Comparison of ENCODE assay signal across 1 cellular context in the genomic region with DNA sequence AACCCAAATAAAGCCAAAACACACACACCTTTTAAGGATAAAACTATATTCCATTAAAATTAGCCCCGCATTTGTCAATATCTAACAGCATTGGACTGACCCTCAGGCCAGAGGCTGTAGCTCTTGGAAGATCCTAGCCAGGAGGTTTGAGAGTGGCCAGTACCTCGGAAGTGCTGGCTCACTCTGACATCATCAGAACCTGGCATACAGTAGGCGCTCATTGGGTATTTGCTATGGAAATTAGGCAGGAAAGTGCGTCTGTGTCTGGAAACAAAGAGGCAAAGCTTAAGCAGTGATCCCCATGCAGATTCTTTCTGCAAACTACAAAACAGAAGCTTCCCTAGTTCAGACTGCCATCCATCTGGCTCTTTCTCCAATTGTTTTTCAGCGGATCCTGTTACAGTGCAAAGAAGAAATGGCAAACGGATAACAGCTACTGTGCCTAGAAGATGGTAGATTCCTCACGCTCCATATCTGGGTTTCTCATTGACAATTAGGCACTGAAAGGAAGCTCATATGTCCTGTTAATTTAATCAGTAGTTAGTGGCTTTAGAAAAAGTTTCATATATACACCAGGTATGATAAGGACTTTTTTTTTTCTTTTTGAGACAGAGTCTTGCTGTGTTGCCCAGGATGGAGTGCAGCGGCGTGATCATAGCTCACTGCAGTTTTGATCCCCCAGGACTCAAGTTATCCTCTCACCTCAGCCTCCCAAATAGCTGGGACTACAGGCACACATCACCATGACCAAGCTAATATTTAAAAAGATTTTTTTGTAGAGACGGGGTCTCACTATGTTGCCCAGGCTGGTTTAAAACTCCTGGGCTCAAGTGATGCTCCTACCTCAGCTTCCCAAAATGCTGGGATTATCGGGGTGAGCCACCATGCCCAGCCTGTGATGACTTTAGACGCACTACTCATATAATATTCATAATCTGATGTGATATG.
A peak's percentile ranks its signal among the peaks of the same experiment; 100 is the strongest.
TF ChIP-seq lines count a peak whose summit lies in the region.

No MANE protein-coding gene starts in this region.

TF ChIP-seq in K562, 482 proteins besides CTCF, POLR2A, EP300 and RAD21 (continued from another document):
- TF ChIP-seq ILF3 (IDR thresholded peaks at IDR 0.05; ENCODE audit: borderline replicate concordance) (no peak), ZNF316 (IDR thresholded peaks at IDR 0.05) (peak; percentile 83), MEIS2 (IDR thresholded peaks at IDR 0.05; ENCODE audit: partially characterized antibody) (no peak), TEAD2 (tag; IDR thresholded peaks at IDR 0.05) (no peak), HMGN3 (IDR thresholded peaks at IDR 0.05; ENCODE audit: borderline replicate concordance, extremely low read depth, insufficient read length, low read depth, low read length) (no peak), TFAM (CRISPR knock-in tag; conservative IDR thresholded peaks at IDR 0.05) (no peak), DIDO1 (tag; IDR thresholded peaks at IDR 0.05; ENCODE audit: low read depth) (no peak), ZNF232 (CRISPR knock-in tag; IDR thresholded peaks at IDR 0.05) (no peak), ZSCAN29 (IDR thresholded peaks at IDR 0.05) (no peak), BRD4 (IDR thresholded peaks at IDR 0.05) (no peak), AFF4 (CRISPR knock-in tag; IDR thresholded peaks at IDR 0.05) (no peak), GATAD2A (IDR thresholded peaks at IDR 0.05) (no peak; the same call in 1 of the 2 replicates), MAFK (IDR thresholded peaks at IDR 0.05; ENCODE audit: low read length) (peak; percentile 60; the same call in 1 of the 2 replicates), IRF2 (CRISPR knock-in tag; IDR thresholded peaks at IDR 0.05) (no peak), ZNF695 (CRISPR knock-in tag; IDR thresholded peaks at IDR 0.05) (no peak), ZNF146 (CRISPR knock-in tag; IDR thresholded peaks at IDR 0.05; ENCODE audit: unreplicated experiment) (no peak), ZNF395 (CRISPR knock-in tag; IDR thresholded peaks at IDR 0.05) (no peak), ZBTB12 (CRISPR knock-in tag; IDR thresholded peaks at IDR 0.05) (0 out of 2 replicates have a peak, but pooled peaks have one; percentile 11), NBN (IDR thresholded peaks at IDR 0.05; ENCODE audit: low read depth) (0 out of 2 replicates have a peak, but pooled peaks have one; percentile 21), RAD51 (IDR thresholded peaks at IDR 0.05; ENCODE audit: borderline replicate concordance, low read depth) (no peak), TFE3 (CRISPR knock-in tag; IDR thresholded peaks at IDR 0.05) (no peak), ZNF311 (CRISPR knock-in tag; IDR thresholded peaks at IDR 0.05) (no peak), NCOA2 (IDR thresholded peaks at IDR 0.05; ENCODE audit: partially characterized antibody in 2 of 2) (no peak), KLF16 (IDR thresholded peaks at IDR 0.05) (no peak)
- TF ChIP-seq, protein P1, sequence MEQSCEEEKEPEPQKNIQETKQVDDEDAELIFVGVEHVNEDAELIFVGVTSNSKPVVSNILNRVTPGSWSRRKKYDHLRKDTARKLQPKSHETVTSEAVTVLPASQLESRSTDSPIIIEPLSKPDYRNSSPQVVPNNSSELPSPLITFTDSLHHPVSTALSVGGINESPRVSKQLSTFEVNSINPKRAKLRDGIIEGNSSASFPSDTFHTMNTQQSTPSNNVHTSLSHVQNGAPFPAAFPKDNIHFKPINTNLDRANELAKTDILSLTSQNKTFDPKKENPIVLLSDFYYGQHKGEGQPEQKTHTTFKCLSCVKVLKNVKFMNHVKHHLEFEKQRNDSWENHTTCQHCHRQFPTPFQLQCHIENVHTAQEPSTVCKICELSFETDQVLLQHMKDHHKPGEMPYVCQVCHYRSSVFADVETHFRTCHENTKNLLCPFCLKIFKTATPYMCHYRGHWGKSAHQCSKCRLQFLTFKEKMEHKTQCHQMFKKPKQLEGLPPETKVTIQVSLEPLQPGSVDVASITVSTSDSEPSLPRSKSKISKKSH (CRISPR knock-in tag; IDR thresholded peaks at IDR 0.05): no peak
- TF ChIP-seq, protein P2, sequence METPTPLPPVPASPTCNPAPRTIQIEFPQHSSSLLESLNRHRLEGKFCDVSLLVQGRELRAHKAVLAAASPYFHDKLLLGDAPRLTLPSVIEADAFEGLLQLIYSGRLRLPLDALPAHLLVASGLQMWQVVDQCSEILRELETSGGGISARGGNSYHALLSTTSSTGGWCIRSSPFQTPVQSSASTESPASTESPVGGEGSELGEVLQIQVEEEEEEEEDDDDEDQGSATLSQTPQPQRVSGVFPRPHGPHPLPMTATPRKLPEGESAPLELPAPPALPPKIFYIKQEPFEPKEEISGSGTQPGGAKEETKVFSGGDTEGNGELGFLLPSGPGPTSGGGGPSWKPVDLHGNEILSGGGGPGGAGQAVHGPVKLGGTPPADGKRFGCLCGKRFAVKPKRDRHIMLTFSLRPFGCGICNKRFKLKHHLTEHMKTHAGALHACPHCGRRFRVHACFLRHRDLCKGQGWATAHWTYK (CRISPR knock-in tag; IDR thresholded peaks at IDR 0.05): no peak
- TF ChIP-seq, protein P3, sequence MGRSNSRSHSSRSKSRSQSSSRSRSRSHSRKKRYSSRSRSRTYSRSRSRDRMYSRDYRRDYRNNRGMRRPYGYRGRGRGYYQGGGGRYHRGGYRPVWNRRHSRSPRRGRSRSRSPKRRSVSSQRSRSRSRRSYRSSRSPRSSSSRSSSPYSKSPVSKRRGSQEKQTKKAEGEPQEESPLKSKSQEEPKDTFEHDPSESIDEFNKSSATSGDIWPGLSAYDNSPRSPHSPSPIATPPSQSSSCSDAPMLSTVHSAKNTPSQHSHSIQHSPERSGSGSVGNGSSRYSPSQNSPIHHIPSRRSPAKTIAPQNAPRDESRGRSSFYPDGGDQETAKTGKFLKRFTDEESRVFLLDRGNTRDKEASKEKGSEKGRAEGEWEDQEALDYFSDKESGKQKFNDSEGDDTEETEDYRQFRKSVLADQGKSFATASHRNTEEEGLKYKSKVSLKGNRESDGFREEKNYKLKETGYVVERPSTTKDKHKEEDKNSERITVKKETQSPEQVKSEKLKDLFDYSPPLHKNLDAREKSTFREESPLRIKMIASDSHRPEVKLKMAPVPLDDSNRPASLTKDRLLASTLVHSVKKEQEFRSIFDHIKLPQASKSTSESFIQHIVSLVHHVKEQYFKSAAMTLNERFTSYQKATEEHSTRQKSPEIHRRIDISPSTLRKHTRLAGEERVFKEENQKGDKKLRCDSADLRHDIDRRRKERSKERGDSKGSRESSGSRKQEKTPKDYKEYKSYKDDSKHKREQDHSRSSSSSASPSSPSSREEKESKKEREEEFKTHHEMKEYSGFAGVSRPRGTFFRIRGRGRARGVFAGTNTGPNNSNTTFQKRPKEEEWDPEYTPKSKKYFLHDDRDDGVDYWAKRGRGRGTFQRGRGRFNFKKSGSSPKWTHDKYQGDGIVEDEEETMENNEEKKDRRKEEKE (IDR thresholded peaks at IDR 0.05; ENCODE audit: borderline replicate concordance in 1 of 2, control insufficient read depth in 1 of 2, low read depth in 2 of 2, low read length in 1 of 2): no peak
- TF ChIP-seq, protein P4, sequence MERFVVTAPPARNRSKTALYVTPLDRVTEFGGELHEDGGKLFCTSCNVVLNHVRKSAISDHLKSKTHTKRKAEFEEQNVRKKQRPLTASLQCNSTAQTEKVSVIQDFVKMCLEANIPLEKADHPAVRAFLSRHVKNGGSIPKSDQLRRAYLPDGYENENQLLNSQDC (CRISPR knock-in tag; IDR thresholded peaks at IDR 0.05): no peak
- TF ChIP-seq, protein P5, sequence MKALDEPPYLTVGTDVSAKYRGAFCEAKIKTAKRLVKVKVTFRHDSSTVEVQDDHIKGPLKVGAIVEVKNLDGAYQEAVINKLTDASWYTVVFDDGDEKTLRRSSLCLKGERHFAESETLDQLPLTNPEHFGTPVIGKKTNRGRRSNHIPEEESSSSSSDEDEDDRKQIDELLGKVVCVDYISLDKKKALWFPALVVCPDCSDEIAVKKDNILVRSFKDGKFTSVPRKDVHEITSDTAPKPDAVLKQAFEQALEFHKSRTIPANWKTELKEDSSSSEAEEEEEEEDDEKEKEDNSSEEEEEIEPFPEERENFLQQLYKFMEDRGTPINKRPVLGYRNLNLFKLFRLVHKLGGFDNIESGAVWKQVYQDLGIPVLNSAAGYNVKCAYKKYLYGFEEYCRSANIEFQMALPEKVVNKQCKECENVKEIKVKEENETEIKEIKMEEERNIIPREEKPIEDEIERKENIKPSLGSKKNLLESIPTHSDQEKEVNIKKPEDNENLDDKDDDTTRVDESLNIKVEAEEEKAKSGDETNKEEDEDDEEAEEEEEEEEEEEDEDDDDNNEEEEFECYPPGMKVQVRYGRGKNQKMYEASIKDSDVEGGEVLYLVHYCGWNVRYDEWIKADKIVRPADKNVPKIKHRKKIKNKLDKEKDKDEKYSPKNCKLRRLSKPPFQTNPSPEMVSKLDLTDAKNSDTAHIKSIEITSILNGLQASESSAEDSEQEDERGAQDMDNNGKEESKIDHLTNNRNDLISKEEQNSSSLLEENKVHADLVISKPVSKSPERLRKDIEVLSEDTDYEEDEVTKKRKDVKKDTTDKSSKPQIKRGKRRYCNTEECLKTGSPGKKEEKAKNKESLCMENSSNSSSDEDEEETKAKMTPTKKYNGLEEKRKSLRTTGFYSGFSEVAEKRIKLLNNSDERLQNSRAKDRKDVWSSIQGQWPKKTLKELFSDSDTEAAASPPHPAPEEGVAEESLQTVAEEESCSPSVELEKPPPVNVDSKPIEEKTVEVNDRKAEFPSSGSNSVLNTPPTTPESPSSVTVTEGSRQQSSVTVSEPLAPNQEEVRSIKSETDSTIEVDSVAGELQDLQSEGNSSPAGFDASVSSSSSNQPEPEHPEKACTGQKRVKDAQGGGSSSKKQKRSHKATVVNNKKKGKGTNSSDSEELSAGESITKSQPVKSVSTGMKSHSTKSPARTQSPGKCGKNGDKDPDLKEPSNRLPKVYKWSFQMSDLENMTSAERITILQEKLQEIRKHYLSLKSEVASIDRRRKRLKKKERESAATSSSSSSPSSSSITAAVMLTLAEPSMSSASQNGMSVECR (CRISPR knock-in tag; IDR thresholded peaks at IDR 0.05): no peak
- TF ChIP-seq, protein P6, sequence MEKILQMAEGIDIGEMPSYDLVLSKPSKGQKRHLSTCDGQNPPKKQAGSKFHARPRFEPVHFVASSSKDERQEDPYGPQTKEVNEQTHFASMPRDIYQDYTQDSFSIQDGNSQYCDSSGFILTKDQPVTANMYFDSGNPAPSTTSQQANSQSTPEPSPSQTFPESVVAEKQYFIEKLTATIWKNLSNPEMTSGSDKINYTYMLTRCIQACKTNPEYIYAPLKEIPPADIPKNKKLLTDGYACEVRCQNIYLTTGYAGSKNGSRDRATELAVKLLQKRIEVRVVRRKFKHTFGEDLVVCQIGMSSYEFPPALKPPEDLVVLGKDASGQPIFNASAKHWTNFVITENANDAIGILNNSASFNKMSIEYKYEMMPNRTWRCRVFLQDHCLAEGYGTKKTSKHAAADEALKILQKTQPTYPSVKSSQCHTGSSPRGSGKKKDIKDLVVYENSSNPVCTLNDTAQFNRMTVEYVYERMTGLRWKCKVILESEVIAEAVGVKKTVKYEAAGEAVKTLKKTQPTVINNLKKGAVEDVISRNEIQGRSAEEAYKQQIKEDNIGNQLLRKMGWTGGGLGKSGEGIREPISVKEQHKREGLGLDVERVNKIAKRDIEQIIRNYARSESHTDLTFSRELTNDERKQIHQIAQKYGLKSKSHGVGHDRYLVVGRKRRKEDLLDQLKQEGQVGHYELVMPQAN (IDR thresholded peaks at IDR 0.05; ENCODE audit: borderline replicate concordance): no peak
